ENCODE assay signal across 1 cellular context in genomic region chr19:2783781-2784145, GRCh38.
TF ChIP-seq lines count a peak whose summit lies in the region.

No MANE protein-coding gene starts in this region.

TF ChIP-seq in IMR-90, 13 proteins besides CTCF, POLR2A, EP300 and RAD21 (continued from another document):
- TF ChIP-seq FOS (IDR thresholded peaks at IDR 0.05; ENCODE audit: low read depth, low read length) (no peak), RCOR1 (IDR thresholded peaks at IDR 0.05; ENCODE audit: insufficient replicate concordance, low read length) (no peak), MAFK (IDR thresholded peaks at IDR 0.05; ENCODE audit: low read depth, low read length) (no peak), BHLHE40 (IDR thresholded peaks at IDR 0.05; ENCODE audit: low read depth, low read length) (no peak), RFX5 (IDR thresholded peaks at IDR 0.05; ENCODE audit: low read depth, low read length) (no peak), USF2 (IDR thresholded peaks at IDR 0.05; ENCODE audit: low read depth, low read length) (no peak), CHD1 (IDR thresholded peaks at IDR 0.05; ENCODE audit: low read depth, low read length) (no peak), ELK1 (IDR thresholded peaks at IDR 0.05; ENCODE audit: borderline replicate concordance, low read depth, low read length) (no peak), SMC3 (IDR thresholded peaks at IDR 0.05; ENCODE audit: low read depth, low read length) (no peak)
